9 cellular contexts compared by ENCODE assay signal in genomic region chr6:144341831-144342527, GRCh38. TPM values are rescaled to one million over a fixed set of nuclear protein-coding genes. Genes with fewer than 3 reads are reported as not detected.
DNase-seq lines count a peak whose midpoint lies in the region; ATAC-seq, FAIRE-seq and TF ChIP-seq lines count a peak whose summit lies in the region.
"Had no signal": no experiment of that assay in that cellular context is flagged by ENCODE, and none has a peak within 500 bp of the region (broad histone marks: within the 10 kb centered on the region; RNA-seq: fewer than 3 reads in every experiment).

No MANE protein-coding gene starts in this region.

- no TSS peak for BruUV-seq in K562 (replicated peaks; lab: Mats Ljungman, UMichigan)

- H3K27me3 ChIP-seq in K562 (ENCODE audit: control insufficient read depth in 2 of 2, insufficient read depth in 2 of 2, low read length in 2 of 2) (peaks cover 2 to 3% of the 10 kb centered on the region in 2 experiments; a peak in 3 of 5 replicates), spleen (replicated peaks in 1 of 7) (no peaks in the 10 kb centered on the region)

- H3K9me3 ChIP-seq in K562 (replicated peaks; ENCODE audit: control insufficient read depth, insufficient read depth, low read depth, low read length) (no peaks in the 10 kb centered on the region), spleen (no peaks in the 10 kb centered on the region)

- H3K4me3 Mint-ChIP-seq in activated CD4-positive, alpha-beta T cell treated with anti-CD3 and anti-CD28 coated beads for 36 hours, result no peak overlapping the region

- H3K27ac Mint-ChIP-seq in activated CD4-positive, alpha-beta T cell treated with anti-CD3 and anti-CD28 coated beads for 36 hours, result no peak overlapping the region

- TF ChIP-seq RAD21 in K562 (CRISPR knock-in tag; conservative IDR thresholded peaks at IDR 0.05 in 1 of 2, IDR thresholded peaks at IDR 0.05 in 1 of 2), result no peak

- H3K36me3 ChIP-seq in K562 (ENCODE audit: control insufficient read depth, insufficient read depth, low read length) (no peaks in the 10 kb centered on the region), spleen (peaks cover 0 to 3% (median 0%) of the 10 kb centered on the region in 6 donors)

- 17% methylated on average over 5 of the region's 5 CpGs for WGBS in K562 (ENCODE audit: insufficient coverage, low coverage, missing lambda C conversion rate)
- WGBS in spleen, 5 donors, result 59 to 68% (median 65%) methylated on average over 5 of the region's 5 CpGs

- H3K4me2 ChIP-seq in K562 (ENCODE audit: insufficient read depth, low read length), result no peak overlapping the region

- no peak for TF ChIP-seq EP300 in K562 (IDR thresholded peaks at IDR 0.05; ENCODE audit: low read length)

- H3K9me3 Mint-ChIP-seq in activated CD4-positive, alpha-beta T cell treated with anti-CD3 and anti-CD28 coated beads for 36 hours (ENCODE audit: low read depth), result no peaks in the 10 kb centered on the region

- no peak overlapping the region for H3K9ac ChIP-seq in K562 (ENCODE audit: insufficient read depth in 1 of 2, low read depth in 2 of 2, low read length in 2 of 2)
- H3K9ac ChIP-seq: parathyroid adenoma had no signal

- no peak for TF ChIP-seq POLR2A in K562 (conservative IDR thresholded peaks at IDR 0.05)
- no peak for TF ChIP-seq POLR2A in spleen (IDR thresholded peaks at IDR 0.05)

- H3K9me1 ChIP-seq in K562 (ENCODE audit: control insufficient read depth, insufficient read depth, low read length), result no peaks in the 10 kb centered on the region

- in situ Hi-C loops in K562 (cut with MboI), result no loop called here

- TF ChIP-seq CTCF in K562 (IDR thresholded peaks at IDR 0.05 in 2 of 3, conservative IDR thresholded peaks at IDR 0.05 in 1 of 3; ENCODE audit: insufficient read depth in 2 of 3, low read depth in 1 of 3, low read length in 3 of 3) (no peak), spleen (IDR thresholded peaks at IDR 0.05 in 8 of 11, conservative IDR thresholded peaks at IDR 0.05 in 3 of 11) (no peak)

- H3K4me3 ChIP-seq in K562, result no peak overlapping the region
- H3K4me3 ChIP-seq in spleen, result no peak overlapping the region

- DNase-seq in K562 (ENCODE audit: extremely low read depth in 1 of 4, low spot score in 3 of 4) (peak in 1 of 4 experiments; percentile 31), spleen (no peak), GM19238 (ENCODE audit: insufficient read length, low spot score) (no peak), NCI-H510A treated with DMSO at 0.1 percent for 48 hours (lab: John Stamatoyannopoulos, UW) (no peak)
- no peak for DNase-seq in activated CD4-positive, alpha-beta T cell treated with anti-CD3 and anti-CD28 coated beads for 36 hours
- DNase-seq: NCI-H1092 had no signal

- H3K27me3 Mint-ChIP-seq in activated CD4-positive, alpha-beta T cell treated with anti-CD3 and anti-CD28 coated beads for 36 hours, result no peaks in the 10 kb centered on the region

- CTCF ChIA-PET in K562 (lab: Yijun Ruan, JAX; ENCODE audit: low intra/inter-chr PET ratio), result no interaction called here
- CTCF ChIA-PET in activated CD4-positive, alpha-beta T cell treated with anti-CD3 and anti-CD28 coated beads for 36 hours (lab: Charles Lee), result interaction anchor here (0.5 to 1.4 kb wide), 4 partner anchors 44 to 1524 kb away, joined by 3 to 4 read pairs (median 3); no protein-coding TSS in a partner anchor

- FAIRE-seq in K562 (lab: Jason Lieb, UNC), result no peak

- peaks cover 70% of the 10 kb centered on the region for H3K4me1 Mint-ChIP-seq in activated CD4-positive, alpha-beta T cell treated with anti-CD3 and anti-CD28 coated beads for 36 hours

- H3K79me2 ChIP-seq in K562 (ENCODE audit: control insufficient read depth, insufficient read depth, low read length), result no peaks in the 10 kb centered on the region

- H4K20me1 ChIP-seq in K562 (replicated peaks; ENCODE audit: control insufficient read depth, insufficient read depth, low read length), result no peaks in the 10 kb centered on the region

- peaks cover 2% of the 10 kb centered on the region for H3K36me3 Mint-ChIP-seq in activated CD4-positive, alpha-beta T cell treated with anti-CD3 and anti-CD28 coated beads for 36 hours (ENCODE audit: low read depth)

- ATAC-seq in GM18873 (IDR thresholded peaks at IDR 0.05; ENCODE audit: low FRiP score, unreplicated experiment) (peak; percentile 52), HG03045 (IDR thresholded peaks at IDR 0.05; ENCODE audit: unreplicated experiment) (peak; percentile 47), K562 (no peak)
- no peak for ATAC-seq in activated CD4-positive, alpha-beta T cell treated with anti-CD3 and anti-CD28 coated beads for 36 hours

- intact Hi-C loops in K562 (cut with micrococcal nuclease) (no loop called here), spleen (cut with DNase I; ENCODE audit: low total_unique reads) (no loop called here)
- intact Hi-C loops in activated CD4-positive, alpha-beta T cell treated with anti-CD3 and anti-CD28 coated beads for 36 hours (cut with DNase I, micrococcal nuclease), result loop anchor here (5.0 to 10.0 kb wide), 5 partner anchors 125 to 1473 kb away; partner anchors contain the start of genes FBXO30 (in 1 of the 2) and SF3B5 (in 1 of the 2)

- POLR2A ChIA-PET in K562 (lab: Yijun Ruan, JAX), result interaction anchor here (1.3 kb wide), 1 partner anchor 22 kb away, joined by 3 read pairs; no protein-coding TSS in a partner anchor
- POLR2A ChIA-PET in activated CD4-positive, alpha-beta T cell treated with anti-CD3 and anti-CD28 coated beads for 36 hours (lab: Charles Lee), result no interaction called here

- no peak overlapping the region for H2AFZ ChIP-seq in K562 (ENCODE audit: low read depth, low read length)
- H2AFZ ChIP-seq: parathyroid adenoma had no signal

- H3K4me1 ChIP-seq in K562 (replicated peaks in 1 of 2; ENCODE audit: control insufficient read depth in 2 of 2, insufficient read depth in 2 of 2, low read length in 2 of 2), result no peaks in the 10 kb centered on the region; a peak in 1 of 5 replicates
- peaks cover 40 to 100% (median 96%) of the 10 kb centered on the region in 6 donors for H3K4me1 ChIP-seq in spleen

- H3K27ac ChIP-seq in K562 (ENCODE audit: extremely low read depth, low read depth, low read length) (no peak overlapping the region), spleen (peak overlapping the region in 6 of 8 donors; percentile 30 to 89 (median 87))
- H3K27ac ChIP-seq: parathyroid adenoma had no signal

TF ChIP-seq in K562, 482 proteins besides CTCF, POLR2A, EP300 and RAD21 (continues in another document):
- TF ChIP-seq SP2 (IDR thresholded peaks at IDR 0.05; ENCODE audit: extremely low read depth, low read depth, low read length, poor library complexity, severe bottlenecking) (no peak), THRAP3 (IDR thresholded peaks at IDR 0.05; ENCODE audit: borderline replicate concordance) (no peak), SMAD4 (CRISPR knock-in tag; conservative IDR thresholded peaks at IDR 0.05) (no peak), MTA2 (IDR thresholded peaks at IDR 0.05; ENCODE audit: low read depth) (no peak), ZNF668 (CRISPR knock-in tag; IDR thresholded peaks at IDR 0.05) (no peak), MBD1 (CRISPR knock-in tag; IDR thresholded peaks at IDR 0.05) (no peak), ZNF232 (CRISPR knock-in tag; IDR thresholded peaks at IDR 0.05) (no peak), ZNF316 (IDR thresholded peaks at IDR 0.05) (peak; percentile 87), OTX1 (CRISPR knock-in tag; IDR thresholded peaks at IDR 0.05) (no peak), ELF4 (CRISPR knock-in tag; IDR thresholded peaks at IDR 0.05) (no peak), PHB2 (IDR thresholded peaks at IDR 0.05; ENCODE audit: low read depth) (no peak), ZNF75A (CRISPR knock-in tag; IDR thresholded peaks at IDR 0.05) (no peak)

RNA-seq across cellular contexts. Expression of gene UTRN, which starts 56.8 kb away (rescaled TPM):
- 4.6 and 11.3 TPM in 2 replicates for total RNA-seq in K562 (2011; cell fraction: chromatin; rRNA removed; ENCODE audit: low replicate concordance)
- total RNA-seq in K562 (2011; cell fraction: nucleolus; rRNA removed), result 2.4 and 2.8 TPM in 2 replicates
- 3.5 and 3.8 TPM in 2 replicates for total RNA-seq in K562 (2011; cell fraction: nucleoplasm; rRNA removed)
- total RNA-seq in K562 (2014; rRNA removed) (10.0 and 10.4 TPM in 2 replicates), K562 (2014; rRNA removed; fragmentation: Illumina TruSeq; extraction: Trizol) (11.5 and 15.9 TPM in 2 replicates), K562 (2015; rRNA removed; fragmentation: Illumina TruSeq; extraction: Trizol) (20.5 and 22.4 TPM in 2 replicates), K562 (2021) (10.4 and 12.0 TPM in 2 replicates), spleen (100 to 1,000 TPM; 273 to 539 (median 391) TPM)
- polyA plus RNA-seq in K562 (2011; rRNA removed) (1.2 and 1.9 TPM in 2 replicates), K562 (2014; fragmentation: Illumina TruSeq; extraction: Trizol) (10.5 and 15.1 TPM in 2 replicates), K562 (2014; fragmentation: Nextera tagmentation; extraction: Ambion mirVana) (1 to 10 TPM in 1 of 2 experiments, under 1 TPM in 1; 0.94 to 2.1 TPM), K562 (2014; rRNA removed) (6.2 and 7.1 TPM in 2 replicates), spleen (10 to 100 TPM; 15.4 to 29.1 (median 16.7) TPM)
- 0.49 and 1.3 TPM in 2 replicates for polyA plus RNA-seq in K562 (2011; cell fraction: cytosol; rRNA removed)
- 2.2 and 3.4 TPM in 2 replicates for polyA plus RNA-seq in K562 (2011; cell fraction: nucleus; rRNA removed)
- polyA plus RNA-seq in K562 (2012), result 10.6 and 11.6 TPM in 2 replicates
- 4.3 and 8.3 TPM in 2 replicates for polyA minus RNA-seq in K562 (2011; rRNA and poly(A)+ RNA removed)
- 1.4 and 1.8 TPM in 2 replicates for polyA minus RNA-seq in K562 (2011; cell fraction: cytosol; rRNA and poly(A)+ RNA removed)
- 5.0 and 9.2 TPM in 2 replicates for polyA minus RNA-seq in K562 (2011; cell fraction: nucleus; rRNA and poly(A)+ RNA removed)
- 10 to 100 TPM; 43.4 to 46.2 TPM for total RNA-seq in activated CD4-positive, alpha-beta T cell treated with anti-CD3 and anti-CD28 coated beads for 36 hours

Comparison
In these comparisons a context has a peak if more than half of its experiments do, and no peak if none do; other contexts are left out.
1. ATAC-seq: peak in GM18873 (single experiment) and HG03045 (single experiment); none in K562 (single experiment) and activated CD4-positive, alpha-beta T cell treated with anti-CD3 and anti-CD28 coated beads for 36 hours (single experiment).
2. RNA of gene UTRN, which starts 56.8 kb away (total RNA-seq): 273 to 539 TPM in spleen; 43.4 to 46.2 TPM in activated CD4-positive, alpha-beta T cell treated with anti-CD3 and anti-CD28 coated beads for 36 hours and 2.4 to 22.4 TPM in K562; every median in the first group is over 4 times any median in the second.
3. intact Hi-C loops: an anchor here in activated CD4-positive, alpha-beta T cell treated with anti-CD3 and anti-CD28 coated beads for 36 hours (5.0 to 10.0 kb wide); none called in K562 and spleen.